Comparison of ENCODE assay signal across 9 cellular contexts in the genomic region with DNA sequence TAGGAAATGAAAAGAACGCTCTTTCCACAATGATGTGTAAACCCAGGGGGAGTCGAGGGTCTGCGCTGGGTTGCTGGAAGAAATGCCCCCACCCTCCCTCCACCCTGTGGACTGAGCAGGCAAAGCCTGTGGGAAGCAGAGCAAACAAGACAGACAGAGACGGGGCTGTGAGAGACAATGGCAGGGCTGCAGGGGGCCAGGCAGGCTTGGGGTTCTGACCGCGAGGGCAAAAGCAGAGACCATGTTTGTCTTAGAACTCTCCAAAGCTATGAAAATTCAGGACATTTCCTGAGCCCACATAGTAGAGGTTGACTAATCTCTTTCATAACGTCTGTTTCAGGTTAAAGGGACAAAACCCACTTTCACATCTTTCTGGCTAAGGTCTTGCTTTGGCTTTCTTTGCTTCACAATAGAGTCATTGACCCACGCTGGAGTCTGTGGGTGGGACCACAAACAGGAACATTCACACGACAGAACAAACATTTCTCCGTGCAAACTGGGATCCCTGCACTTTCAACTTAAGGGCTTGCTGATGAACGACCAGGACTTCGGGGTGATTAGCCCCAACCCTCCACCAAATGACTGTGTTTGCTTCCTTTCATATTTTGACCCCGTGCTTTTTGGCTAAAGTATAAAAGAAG.
DNase-seq lines count a peak whose midpoint lies in the region; ATAC-seq and TF ChIP-seq lines count a peak whose summit lies in the region.
"Had no signal": no experiment of that assay in that cellular context is flagged by ENCODE, and none has a peak within 500 bp of the region (broad histone marks: within the 10 kb centered on the region; RNA-seq: fewer than 3 reads in every experiment).

No MANE protein-coding gene starts in this region.

- H3K36me3 ChIP-seq in HUES48 (ENCODE audit: control insufficient read depth, insufficient read depth, low read length): no peaks in the 10 kb centered on the region
- H3K36me3 ChIP-seq in stomach: no peaks in the 10 kb centered on the region
- H3K36me3 ChIP-seq in aorta (ENCODE audit: control insufficient read depth in 1 of 2, insufficient read depth in 2 of 2, low read length in 1 of 2): no peaks in the 10 kb centered on the region

- TF ChIP-seq POLR2A in stomach (IDR thresholded peaks at IDR 0.05): no peak

- H3K9ac ChIP-seq in HUES48 (ENCODE audit: low read depth, low read length): no peak overlapping the region

- intact Hi-C loops in stomach (cut with DNase I; ENCODE audit: low total_unique reads) (no loop called here), aorta (cut with DNase I) (no loop called here)

- 0 out of 2 replicates have a peak overlapping the region, but pooled peaks have one; percentile 20 for H3K4me3 ChIP-seq in HUES48 (ENCODE audit: low read depth, low read length)
- H3K4me3 ChIP-seq in stomach: no peak overlapping the region
- H3K4me3 ChIP-seq in aorta (ENCODE audit: low read length in 2 of 2): no peak overlapping the region

- 33 to 44% (median 41%) methylated on average over 13 of the region's 13 CpGs for WGBS in stomach, 5 donors
- 62 to 68% methylated on average over 13 of the region's 13 CpGs for WGBS in aorta, 2 donors

- DNase-seq in astrocyte of the hippocampus (ENCODE audit: low read depth, low spot score) (peak; percentile 74), kidney glomerular epithelial cell (lab: John Stamatoyannopoulos, UW) (peak; percentile 74), stomach (no peak), aorta (no peak), RPMI8226 (no peak)
- DNase-seq: NCI-H524 had no signal

- TF ChIP-seq CTCF in stomach (IDR thresholded peaks at IDR 0.05): no peak

- peak overlapping the region; percentile 85 for H3K27ac ChIP-seq in HUES48 (ENCODE audit: low read depth, low read length)
- peak overlapping the region in 4 of 5 donors; percentile 42 to 86 (median 55) for H3K27ac ChIP-seq in stomach
- no peak overlapping the region for H3K27ac ChIP-seq in aorta (ENCODE audit: low read depth in 1 of 2, low read length in 2 of 2)

- ATAC-seq in aorta (ENCODE audit: low FRiP score) (no peak), HG03439 (IDR thresholded peaks at IDR 0.05; ENCODE audit: unreplicated experiment) (no peak)
- ATAC-seq: activated CD4-positive, CD25-positive, alpha-beta regulatory T cell treated with anti-CD3 and anti-CD28 coated beads, Interleukin-2, amount 50 U/mL, for 24 hours had no signal

- H3K4me1 ChIP-seq in HUES48 (ENCODE audit: control insufficient read depth, insufficient read depth, low read length) (peaks cover 33% of the 10 kb centered on the region), stomach (peaks cover 20 to 43% (median 32%) of the 10 kb centered on the region in 4 donors), aorta (ENCODE audit: control insufficient read depth in 1 of 2, insufficient read depth in 2 of 2, low read length in 2 of 2) (no peaks in the 10 kb centered on the region)

- H3K27me3 ChIP-seq in HUES48 (ENCODE audit: control insufficient read depth, insufficient read depth, low read length) (no peaks in the 10 kb centered on the region), stomach (no peaks in the 10 kb centered on the region), aorta (ENCODE audit: control insufficient read depth in 1 of 2, insufficient read depth in 2 of 2, low read length in 1 of 2) (no peaks in the 10 kb centered on the region)

- TF ChIP-seq EP300 in stomach (IDR thresholded peaks at IDR 0.05): no peak

- no peaks in the 10 kb centered on the region for H3K9me3 ChIP-seq in HUES48 (ENCODE audit: control insufficient read depth, insufficient read depth, low read length)
- no peaks in the 10 kb centered on the region for H3K9me3 ChIP-seq in stomach
- no peaks in the 10 kb centered on the region for H3K9me3 ChIP-seq in aorta (ENCODE audit: control insufficient read depth, low read length)

Comparison
In these comparisons a context has a peak if more than half of its experiments do, and no peak if none do; other contexts are left out.
1. H3K27ac ChIP-seq: peak in HUES48 (single experiment) and stomach (4 of 5); none in aorta (0 of 2).
2. DNase-seq: peak in astrocyte of the hippocampus (single experiment) and kidney glomerular epithelial cell (single experiment); none in stomach (single experiment), aorta (0 of 2) and RPMI8226 (single experiment).